Comparison of ENCODE assay signal across 24 cellular contexts in the genomic region with DNA sequence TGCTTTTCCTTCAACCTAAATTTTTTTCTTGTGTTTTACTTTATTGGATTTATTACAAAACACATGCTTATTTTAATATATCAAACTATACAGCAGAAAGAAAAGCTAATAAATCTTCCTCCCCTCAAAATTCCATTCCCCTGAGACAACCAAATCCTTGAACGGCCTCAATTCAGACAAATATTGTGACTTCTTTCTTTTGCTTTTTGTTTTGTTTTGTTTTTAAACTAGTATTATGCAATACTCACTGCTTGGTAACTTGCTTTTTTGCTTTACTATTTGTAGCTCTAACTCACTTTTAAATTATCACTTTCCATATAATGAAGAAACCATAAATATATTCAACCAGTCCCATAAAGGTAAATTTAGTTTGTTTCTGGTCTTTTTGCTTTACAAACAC. TPM values are rescaled to one million over a fixed set of nuclear protein-coding genes. Genes with fewer than 3 reads are reported as not detected.
DNase-seq lines count a peak whose midpoint lies in the region; ATAC-seq, FAIRE-seq and TF ChIP-seq lines count a peak whose summit lies in the region.
"Had no signal": no experiment of that assay in that cellular context is flagged by ENCODE, and none has a peak within 500 bp of the region (broad histone marks: within the 10 kb centered on the region; RNA-seq: fewer than 3 reads in every experiment).

No MANE protein-coding gene starts in this region.

- no TSS peak for BruUV-seq in Calu3 (replicated peaks; lab: Mats Ljungman, UMichigan)

- no peak; the same call in 2 of the 3 replicates for ATAC-seq in SK-N-SH treated with all-trans-retinoic acid at 6 μM for 48 hours
- no peak for ATAC-seq in HG02678 (IDR thresholded peaks at IDR 0.05; ENCODE audit: unreplicated experiment)
- ATAC-seq in HG03095 (IDR thresholded peaks at IDR 0.05; ENCODE audit: unreplicated experiment) = no peak
- ATAC-seq: GM23338 had no signal

- intact Hi-C loops in Calu3 (cut with micrococcal nuclease; ENCODE audit: unreplicated experiment) = no loop called here

- no peak overlapping the region for H3K4me3 ChIP-seq in BJ (ENCODE audit: low read depth, low read length)
- H3K4me3 ChIP-seq: ascending aorta, GM23338, spleen had no signal

- CTCF ChIA-PET in BJ (lab: Yijun Ruan, JAX) (interaction anchor here (0.6 kb wide), 1 partner anchor 68 kb away, joined by 3 read pairs; no protein-coding TSS in a partner anchor), Calu3 (lab: Charles Lee) (interaction anchor here (0.6 kb wide), 1 partner anchor 1492 kb away, joined by 3 read pairs; no protein-coding TSS in a partner anchor)

- H3K27ac Mint-ChIP-seq in Calu3 (ENCODE audit: unreplicated experiment) = no peak overlapping the region
- H3K27ac Mint-ChIP-seq: activated CD4-positive, alpha-beta memory T cell treated with anti-CD3 and anti-CD28 coated beads for 36 hours; GM23338; T-helper 1 cell treated with Interleukin-12 subunit alpha and Interleukin-12 subunit beta and Interleukin-4 antibody, amounts not matched to agents 30 μg/mL and 1 μg/mL, for 36 hours had no signal

- POLR2A ChIA-PET in BJ (lab: Charles Lee) = no interaction called here

- H3K4me1 Mint-ChIP-seq in Calu3 (ENCODE audit: low read depth, unreplicated experiment) = peaks cover 9% of the 10 kb centered on the region
- H3K4me1 Mint-ChIP-seq: GM23338 had no signal

- no peaks in the 10 kb centered on the region for H3K36me3 ChIP-seq in BJ (ENCODE audit: control insufficient read depth, insufficient read depth, low read length)
- H3K36me3 ChIP-seq: ascending aorta, spleen had no signal

- no peaks in the 10 kb centered on the region for H3K9me3 Mint-ChIP-seq in Calu3 (ENCODE audit: low read depth, unreplicated experiment)
- H3K9me3 Mint-ChIP-seq: activated CD4-positive, alpha-beta memory T cell treated with anti-CD3 and anti-CD28 coated beads for 36 hours had no signal

- H3K36me3 Mint-ChIP-seq in Calu3 (ENCODE audit: insufficient read depth, unreplicated experiment) = no peaks in the 10 kb centered on the region

- no peaks in the 10 kb centered on the region for H3K27me3 ChIP-seq in BJ (ENCODE audit: control insufficient read depth, insufficient read depth, low read length)
- H3K27me3 ChIP-seq: ascending aorta, spleen had no signal

- H3K27me3 Mint-ChIP-seq in Calu3 (ENCODE audit: unreplicated experiment) = no peaks in the 10 kb centered on the region
- H3K27me3 Mint-ChIP-seq: activated CD4-positive, alpha-beta memory T cell treated with anti-CD3 and anti-CD28 coated beads for 36 hours had no signal

- FAIRE-seq in endometrium (lab: Jason Lieb, UNC) = peak; percentile 98
- FAIRE-seq: frontal cortex, urothelium cell line had no signal

- DNase-seq in BJ (ENCODE audit: low read depth) = peak; percentile 2
- peak; percentile 24 for DNase-seq in myocyte (ENCODE audit: low read depth)
- no peak for DNase-seq in Calu3
- no peak for DNase-seq in iPS-NIHi7 (ENCODE audit: extremely low spot score)
- DNase-seq: activated CD4-positive, alpha-beta memory T cell treated with anti-CD3 and anti-CD28 coated beads for 36 hours; activated naive CD4-positive, alpha-beta T cell treated with Interleukin-2 at 50 U/mL for 16 hours; activated T-cell treated with anti-CD3 and anti-CD28 coated beads for 4 hours; midbrain; NCI-H1417 treated with DMSO at 0.1 percent for 48 hours; NCI-H774; OCI-M1; SIG-M5; spleen; stimulated activated CD8-positive, alpha-beta memory T cell treated with anti-CD3 and anti-CD28 coated beads, Interleukin-4, amount 100 ng/mL, for 48 hours; substantia nigra had no signal

- TF ChIP-seq CTCF in BJ (IDR thresholded peaks at IDR 0.05; ENCODE audit: insufficient read depth, low read depth, low read length) = no peak
- no peak for TF ChIP-seq CTCF in Calu3 (IDR thresholded peaks at IDR 0.05; ENCODE audit: unreplicated experiment)

- H3K4me3 Mint-ChIP-seq in Calu3 (ENCODE audit: low read depth, unreplicated experiment) = no peak overlapping the region
- H3K4me3 Mint-ChIP-seq: activated CD4-positive, alpha-beta memory T cell treated with anti-CD3 and anti-CD28 coated beads for 36 hours; GM23338; T-helper 1 cell treated with Interleukin-12 subunit alpha and Interleukin-12 subunit beta and Interleukin-4 antibody, amounts not matched to agents 30 μg/mL and 1 μg/mL, for 36 hours had no signal

TF ChIP-seq in SK-N-SH treated with all-trans-retinoic acid at 6 μM for 48 hours, 23 proteins besides CTCF, POLR2A, EP300 and RAD21:
- TF ChIP-seq TCF4 (CRISPR knock-in tag; IDR thresholded peaks at IDR 0.05; ENCODE audit: borderline replicate concordance) (no peak), RARB (CRISPR knock-in tag; IDR thresholded peaks at IDR 0.05) (no peak), ISL1 (CRISPR knock-in tag; IDR thresholded peaks at IDR 0.05) (peak; percentile 44)
- TF ChIP-seq, protein P1, sequence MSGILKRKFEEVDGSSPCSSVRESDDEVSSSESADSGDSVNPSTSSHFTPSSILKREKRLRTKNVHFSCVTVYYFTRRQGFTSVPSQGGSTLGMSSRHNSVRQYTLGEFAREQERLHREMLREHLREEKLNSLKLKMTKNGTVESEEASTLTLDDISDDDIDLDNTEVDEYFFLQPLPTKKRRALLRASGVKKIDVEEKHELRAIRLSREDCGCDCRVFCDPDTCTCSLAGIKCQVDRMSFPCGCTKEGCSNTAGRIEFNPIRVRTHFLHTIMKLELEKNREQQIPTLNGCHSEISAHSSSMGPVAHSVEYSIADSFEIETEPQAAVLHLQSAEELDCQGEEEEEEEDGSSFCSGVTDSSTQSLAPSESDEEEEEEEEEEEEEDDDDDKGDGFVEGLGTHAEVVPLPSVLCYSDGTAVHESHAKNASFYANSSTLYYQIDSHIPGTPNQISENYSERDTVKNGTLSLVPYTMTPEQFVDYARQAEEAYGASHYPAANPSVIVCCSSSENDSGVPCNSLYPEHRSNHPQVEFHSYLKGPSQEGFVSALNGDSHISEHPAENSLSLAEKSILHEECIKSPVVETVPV (CRISPR knock-in tag; IDR thresholded peaks at IDR 0.05) = no peak

RNA-seq across cellular contexts. Expression of a gene that starts 59.4 kb away (rescaled TPM):
- 16.8 and 30.6 TPM in 2 replicates for polyA plus RNA-seq in BJ (2011; rRNA removed)
- polyA minus RNA-seq in BJ (2011; rRNA and poly(A)+ RNA removed) = 4.5 and 5.7 TPM in 2 replicates
- total RNA-seq in myocyte (3.1 and 5.1 TPM in 2 replicates), Calu3 (2022) (125 and 140 TPM in 2 replicates)
- 0.43 TPM for polyA plus RNA-seq in myocyte (2012)
- total RNA-seq: ascending aorta had no signal

Comparison
In these comparisons a context has a peak if more than half of its experiments do, and no peak if none do; other contexts are left out.
1. DNase-seq: peak in BJ (single experiment) and myocyte (single experiment); none in Calu3 (single experiment) and iPS-NIHi7 (single experiment).
2. RNA of a gene that starts 59.4 kb away (total RNA-seq): 125 to 140 TPM in Calu3; 3.1 to 5.1 TPM in myocyte; every median in the first group is over 10 times any median in the second.